14 cellular contexts compared by ENCODE assay signal in the genomic region with DNA sequence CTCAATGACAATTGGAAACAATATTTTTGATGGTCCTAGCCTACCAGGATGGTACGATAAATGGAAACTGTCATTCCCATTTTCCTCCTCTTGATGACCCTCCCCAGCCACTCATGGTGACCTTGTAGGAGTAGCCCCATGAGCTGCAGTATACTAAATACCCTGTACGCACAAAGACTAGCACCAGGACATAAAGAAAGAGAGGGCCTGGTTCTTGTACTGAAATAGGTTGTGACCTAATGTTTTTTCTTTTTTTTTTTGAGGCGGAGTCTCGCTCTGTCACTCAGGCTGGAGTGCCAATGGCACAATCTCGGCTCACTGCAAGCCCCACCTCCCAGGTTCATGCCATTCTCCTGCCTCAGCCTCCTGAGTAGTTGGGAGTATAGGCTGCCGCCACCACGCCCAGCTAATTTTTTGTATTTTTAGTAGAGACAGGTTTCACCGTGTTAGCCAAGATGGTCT. TPM values are rescaled to one million over a fixed set of nuclear protein-coding genes. Genes with fewer than 3 reads are reported as not detected.
DNase-seq lines count a peak whose midpoint lies in the region; ATAC-seq, FAIRE-seq and TF ChIP-seq lines count a peak whose summit lies in the region.
"Had no signal": no experiment of that assay in that cellular context is flagged by ENCODE, and none has a peak within 500 bp of the region (broad histone marks: within the 10 kb centered on the region; RNA-seq: fewer than 3 reads in every experiment).

No MANE protein-coding gene starts in this region.

- no peak overlapping the region for H2AFZ ChIP-seq in mammary epithelial cell (ENCODE audit: low read depth, low read length)
- H2AFZ ChIP-seq in hepatocyte, result no peak overlapping the region

- peaks cover 35% of the 10 kb centered on the region for H3K36me3 Mint-ChIP-seq in MCF 10A (ENCODE audit: insufficient read depth, unreplicated experiment)
- H3K36me3 Mint-ChIP-seq in T-helper 17 cell (ENCODE audit: low read depth), result peaks cover 8% of the 10 kb centered on the region

- H4K20me1 ChIP-seq in mammary epithelial cell (ENCODE audit: insufficient read depth, low read length) (no peaks in the 10 kb centered on the region), hepatocyte (ENCODE audit: insufficient read depth, poor library complexity, severe bottlenecking) (no peaks in the 10 kb centered on the region)

- CTCF ChIA-PET in MCF 10A (lab: Yijun Ruan, JAX), result interaction anchor here (1.1 to 3.9 kb wide), 3 partner anchors 14 to 66 kb away, joined by 4 to 24 read pairs (median 5); no protein-coding TSS in a partner anchor
- CTCF ChIA-PET in mammary epithelial cell (lab: Charles Lee; ENCODE audit: low non-redundant PET), result no interaction called here

- ATAC-seq in T-helper 17 cell (no peak), gastrocnemius medialis (no peak), pancreas (no peak)

- H3K4me2 ChIP-seq in mammary epithelial cell (ENCODE audit: insufficient read depth, low read depth, low read length) (no peak overlapping the region), hepatocyte (no peak overlapping the region)

- H3K27me3 ChIP-seq in mammary epithelial cell (ENCODE audit: insufficient read depth, low read length), result no peaks in the 10 kb centered on the region
- no peaks in the 10 kb centered on the region for H3K27me3 ChIP-seq in hepatocyte
- no peaks in the 10 kb centered on the region for H3K27me3 ChIP-seq in gastrocnemius medialis
- H3K27me3 ChIP-seq in pancreas, result no peaks in the 10 kb centered on the region
- H3K27me3 ChIP-seq: esophagus muscularis mucosa had no signal

- no peak overlapping the region for H3K4me3 ChIP-seq in mammary epithelial cell (replicated peaks in 1 of 3; ENCODE audit: insufficient read depth in 1 of 3, low read depth in 2 of 3, low read length in 3 of 3)
- H3K4me3 ChIP-seq in hepatocyte, result no peak overlapping the region
- H3K4me3 ChIP-seq in gastrocnemius medialis, result no peak overlapping the region
- no peak overlapping the region for H3K4me3 ChIP-seq in pancreas
- H3K4me3 ChIP-seq: esophagus muscularis mucosa had no signal

- no peak overlapping the region for H3K4me3 Mint-ChIP-seq in MCF 10A (ENCODE audit: unreplicated experiment)
- no peak overlapping the region for H3K4me3 Mint-ChIP-seq in T-helper 17 cell

- H3K27ac Mint-ChIP-seq in MCF 10A (ENCODE audit: low read depth, unreplicated experiment) (peak overlapping the region; percentile 27), T-helper 17 cell (peak overlapping the region; percentile 57)

- H3K4me1 ChIP-seq in mammary epithelial cell (ENCODE audit: insufficient read depth, low read length), result no peaks in the 10 kb centered on the region
- H3K4me1 ChIP-seq in hepatocyte (ENCODE audit: insufficient read depth), result peaks cover 24% of the 10 kb centered on the region
- H3K4me1 ChIP-seq in gastrocnemius medialis, result peaks cover 0 to 4% of the 10 kb centered on the region in 2 donors
- H3K4me1 ChIP-seq in pancreas, result no peaks in the 10 kb centered on the region

- dilution Hi-C loops in mammary epithelial cell (cut with HindIII; ENCODE audit: low sequenced_read_pairs), result no loop called here

- intact Hi-C loops in MCF 10A (cut with micrococcal nuclease), result no loop called here
- intact Hi-C loops in mammary epithelial cell (cut with micrococcal nuclease), result no loop called here
- intact Hi-C loops in gastrocnemius medialis (cut with DNase I; ENCODE audit: low total_unique reads), result no loop called here
- intact Hi-C loops in pancreas (cut with DNase I), result no loop called here

- H3K4me1 Mint-ChIP-seq in MCF 10A (ENCODE audit: insufficient read depth, unreplicated experiment), result peaks cover 2% of the 10 kb centered on the region
- H3K4me1 Mint-ChIP-seq in T-helper 17 cell, result peaks cover 27% of the 10 kb centered on the region

- H3K27me3 Mint-ChIP-seq in MCF 10A (ENCODE audit: insufficient read depth, unreplicated experiment) (no peaks in the 10 kb centered on the region), T-helper 17 cell (no peaks in the 10 kb centered on the region)

- DNase-seq in MCF 10A (ENCODE audit: unreplicated experiment), result no peak
- DNase-seq in mammary epithelial cell, result no peak
- DNase-seq in T-helper 17 cell, result no peak
- DNase-seq in hepatocyte (ENCODE audit: low spot score), result no peak
- DNase-seq in gastrocnemius medialis, result no peak
- DNase-seq in activated CD8-positive, alpha-beta memory T cell treated with anti-CD3 and anti-CD28 coated beads, Interleukin-2, amount 50 U/mL, for 48 hours, result no peak
- no peak for DNase-seq in pons (ENCODE audit: low spot score)
- no peak for DNase-seq in pancreas
- DNase-seq: activated CD4-positive, alpha-beta T cell treated with anti-CD3 and anti-CD28 coated beads for 1 hour; GOT3; NCI-H2171 treated with DMSO at 0.1 percent for 48 hours had no signal

- no TSS peak for BruUV-seq in MCF 10A (replicated peaks; lab: Mats Ljungman, UMichigan)
- no TSS peak for BruUV-seq in mammary epithelial cell (replicated peaks; lab: Mats Ljungman, UMichigan)

- no peaks in the 10 kb centered on the region for H3K9me2 ChIP-seq in hepatocyte (replicated peaks; ENCODE audit: insufficient read depth)

- no peak for TF ChIP-seq POLR2A in gastrocnemius medialis (IDR thresholded peaks at IDR 0.05)

- WGBS in mammary epithelial cell (ENCODE audit: low coverage, missing lambda C conversion rate), result 92% methylated on average over 7 of the region's 8 CpGs
- 100% methylated on average over 8 of the region's 8 CpGs for WGBS in hepatocyte (ENCODE audit: low lambda C conversion rate, missing lambda C conversion rate)
- 95 to 97% methylated on average over 8 of the region's 8 CpGs for WGBS in pancreas, 2 donors

- FAIRE-seq in pancreas (lab: Jason Lieb, UNC), result no peak

- H3K79me2 ChIP-seq in mammary epithelial cell (ENCODE audit: insufficient read depth, low read length) (no peaks in the 10 kb centered on the region), hepatocyte (peaks cover 9% of the 10 kb centered on the region)

- H3K9me3 ChIP-seq in mammary epithelial cell (replicated peaks; ENCODE audit: insufficient read depth, low read length), result no peaks in the 10 kb centered on the region
- H3K9me3 ChIP-seq in T-helper 17 cell (ENCODE audit: control insufficient read depth, low read length, poor library complexity, severe bottlenecking), result no peaks in the 10 kb centered on the region
- no peaks in the 10 kb centered on the region for H3K9me3 ChIP-seq in hepatocyte (ENCODE audit: low read depth)
- no peaks in the 10 kb centered on the region for H3K9me3 ChIP-seq in gastrocnemius medialis
- no peaks in the 10 kb centered on the region for H3K9me3 ChIP-seq in pancreas
- H3K9me3 ChIP-seq: esophagus muscularis mucosa had no signal

- H3K27ac ChIP-seq in mammary epithelial cell (ENCODE audit: insufficient read depth, low read depth, low read length) (no peak overlapping the region), hepatocyte (peak overlapping the region; percentile 76), gastrocnemius medialis (no peak overlapping the region), pancreas (no peak overlapping the region)
- H3K27ac ChIP-seq: esophagus muscularis mucosa had no signal

- H3K36me3 ChIP-seq in mammary epithelial cell (ENCODE audit: insufficient read depth, low read length) (peaks cover 7% of the 10 kb centered on the region), hepatocyte (replicated peaks; ENCODE audit: insufficient read depth, low read depth) (no peaks in the 10 kb centered on the region), gastrocnemius medialis (no peaks in the 10 kb centered on the region), pancreas (peaks cover 0 to 7% (median 0%) of the 10 kb centered on the region in 3 donors)

- no peak overlapping the region for H3K9ac ChIP-seq in mammary epithelial cell (ENCODE audit: insufficient read depth, low read length)

- POLR2A ChIA-PET in MCF 10A (lab: Yijun Ruan, JAX), result interaction anchor here (2.5 kb wide), 1 partner anchor 20 kb away, joined by 10 read pairs; no protein-coding TSS in a partner anchor

- in situ Hi-C loops in mammary epithelial cell (cut with MboI; ENCODE audit: low sequenced_read_pairs in 2 of 2) (no loop called here), gastrocnemius medialis (cut with MboI; ENCODE audit: low sequenced_read_pairs in 4 of 4) (no loop called here)

- H3K9me3 Mint-ChIP-seq in MCF 10A (ENCODE audit: unreplicated experiment), result no peaks in the 10 kb centered on the region

- TF ChIP-seq CTCF in MCF 10A (IDR thresholded peaks at IDR 0.05; ENCODE audit: unreplicated experiment), result no peak
- no peak for TF ChIP-seq CTCF in mammary epithelial cell (conservative IDR thresholded peaks at IDR 0.05 in 1 of 2, IDR thresholded peaks at IDR 0.05 in 1 of 2; ENCODE audit: extremely low read depth in 1 of 2, insufficient read depth in 1 of 2, low read depth in 1 of 2, low read length in 2 of 2)
- no peak for TF ChIP-seq CTCF in hepatocyte (IDR thresholded peaks at IDR 0.05; ENCODE audit: poor library complexity)
- no peak for TF ChIP-seq CTCF in gastrocnemius medialis (IDR thresholded peaks at IDR 0.05 in 4 of 5, conservative IDR thresholded peaks at IDR 0.05 in 1 of 5)
- no peak for TF ChIP-seq CTCF in pancreas (IDR thresholded peaks at IDR 0.05)

RNA-seq across cellular contexts. Expression of gene STAMBPL1, which starts 22.3 kb away (rescaled TPM):
- total RNA-seq in MCF 10A (2022) (18.9 and 29.2 TPM in 2 replicates), mammary epithelial cell (1 to 10 TPM; 2.2 to 2.9 TPM), T-helper 17 cell (10 to 100 TPM; 20.7 to 32.3 TPM), hepatocyte (14.8 and 20.0 TPM in 2 replicates), gastrocnemius medialis (1 to 10 TPM in 2 of 4 donors, under 1 TPM in 2; 0.72 to 1.4 (median 1.0) TPM), pancreas (1 to 10 TPM; 1.2 to 3.5 (median 2.3) TPM)
- polyA plus RNA-seq in mammary epithelial cell (4.2 TPM), hepatocyte (4.5 and 5.2 TPM in 2 replicates), pancreas (1 to 10 TPM; 2.2 to 2.7 TPM)
- polyA minus RNA-seq in mammary epithelial cell, result not detected

RNA-seq across cellular contexts. Expression of gene ACTA2, which starts 50.2 kb away (rescaled TPM):
- total RNA-seq in MCF 10A (2022) (25.4 and 25.6 TPM in 2 replicates), mammary epithelial cell (100 to 1,000 TPM in 1 of 2 donors, 10 to 100 TPM in 1; 20.7 to 341 TPM), T-helper 17 cell (1 to 10 TPM; 3.8 to 4.6 TPM), hepatocyte (218 and 231 TPM in 2 replicates), gastrocnemius medialis (100 to 1,000 TPM in 1 of 4 donors, 10 to 100 TPM in 3; 23.4 to 119 (median 74.2) TPM), pancreas (10 to 100 TPM in 4 of 6 donors, 1 to 10 TPM in 2; 8.1 to 78.7 (median 17.5) TPM)
- polyA plus RNA-seq in mammary epithelial cell (24.0 TPM), hepatocyte (207 and 251 TPM in 2 replicates), pancreas (10 to 100 TPM; 58.0 to 78.4 TPM)
- 5.5 TPM for polyA minus RNA-seq in mammary epithelial cell

RNA-seq across cellular contexts. Expression of gene ANKRD22, which starts 50.7 kb away (rescaled TPM):
- 0.26 TPM in 1 of 2 replicates, not detected in the other for total RNA-seq in MCF 10A (2022)
- under 1 TPM in 1 of 2 donors, not detected in 1; 0.87 TPM for total RNA-seq in mammary epithelial cell
- polyA plus RNA-seq in mammary epithelial cell, result 2.7 TPM
- not detected for polyA minus RNA-seq in mammary epithelial cell
- not detected for total RNA-seq in T-helper 17 cell
- 2.1 and 4.2 TPM in 2 replicates for total RNA-seq in hepatocyte
- 2.3 and 2.7 TPM in 2 replicates for polyA plus RNA-seq in hepatocyte
- total RNA-seq in gastrocnemius medialis, result not detected
- 10 to 100 TPM in 1 of 6 donors, 1 to 10 TPM in 5; 2.3 to 17.4 (median 4.3) TPM for total RNA-seq in pancreas
- polyA plus RNA-seq in pancreas, result 1 to 10 TPM; 3.4 to 3.6 TPM
- total RNA-seq: esophagus muscularis mucosa; lung microvascular endothelial cell; T-helper 2 cell treated with Interferon-gamma antibody and Interleukin-4, amounts not matched to agents 100 ng/mL and 5 ng/mL, for 36 hours had no signal
